8 cellular contexts compared by ENCODE assay signal in genomic region chr21:41953831-41954653, GRCh38. TPM values are rescaled to one million over a fixed set of nuclear protein-coding genes. Genes with fewer than 3 reads are reported as not detected.
DNase-seq lines count a peak whose midpoint lies in the region; ATAC-seq, FAIRE-seq and TF ChIP-seq lines count a peak whose summit lies in the region.

C2CD2 (minus strand) TSS chr21:41954018; CDS start chr21:41953648, 370 bp downstream.

- H3K4me3 ChIP-seq in keratinocyte (ENCODE audit: control insufficient read depth in 2 of 3, extremely low read depth in 1 of 3, insufficient read depth in 2 of 3, low read depth in 1 of 3, low read length in 3 of 3): peak within 1 kb of the TSS; percentile 65 to 80 (median 77)
- peak within 1 kb of the TSS; percentile 58 for H3K4me3 ChIP-seq in smooth muscle cell

- H4K20me1 ChIP-seq in keratinocyte (ENCODE audit: control insufficient read depth, extremely low read depth, insufficient read depth, low read length): no peaks in the 10 kb centered on the region
- peaks cover 4% of the 10 kb centered on the region for H4K20me1 ChIP-seq in smooth muscle cell (ENCODE audit: low read depth)

- dilution Hi-C loops in keratinocyte (cut with MboI; ENCODE audit: extremely low pct_ligation_motif_present, low sequenced_read_pairs): no loop called here

- H3K9me3 ChIP-seq in keratinocyte (ENCODE audit: control insufficient read depth, low read depth, low read length) (no peaks in the 10 kb centered on the region), smooth muscle cell (replicated peaks; ENCODE audit: low read depth) (no peaks in the 10 kb centered on the region)

- peaks cover 43% of the 10 kb centered on the region for H3K79me2 ChIP-seq in keratinocyte (ENCODE audit: control insufficient read depth, insufficient read depth, low read length)
- H3K79me2 ChIP-seq in smooth muscle cell (ENCODE audit: low read depth): no peaks in the 10 kb centered on the region

- H3K27ac ChIP-seq in keratinocyte (ENCODE audit: control insufficient read depth, insufficient read depth, low read length) (peak within 1 kb of the TSS; percentile 63), smooth muscle cell (ENCODE audit: low read depth) (no peak within 1 kb of the TSS)

- H3K36me3 ChIP-seq in keratinocyte (ENCODE audit: control insufficient read depth in 2 of 2, extremely low read depth in 1 of 2, insufficient read depth in 2 of 2, low read length in 2 of 2) (peaks cover 0 to 3% of the 10 kb centered on the region in 2 experiments), smooth muscle cell (ENCODE audit: low read depth) (no peaks in the 10 kb centered on the region)

- no peaks in the 10 kb centered on the region for H3K9me3 Mint-ChIP-seq in central memory CD8-positive, alpha-beta T cell

- H3K27me3 ChIP-seq in keratinocyte (ENCODE audit: control insufficient read depth, extremely low read depth, insufficient read depth, low read length) (no peaks in the 10 kb centered on the region), smooth muscle cell (ENCODE audit: low read depth) (no peaks in the 10 kb centered on the region)

- DNase-seq in activated CD4-positive, alpha-beta T cell treated with anti-CD3 and anti-CD28 coated beads for 48 hours: peak; percentile 38
- no peak for DNase-seq in activated CD4-positive, alpha-beta T cell treated with anti-CD3 and anti-CD28 coated beads for 1 hour
- peak; percentile 74 for DNase-seq in RPMI7951 (ENCODE audit: low read depth)
- DNase-seq in central memory CD8-positive, alpha-beta T cell (ENCODE audit: low spot score in 2 of 2): no peak
- DNase-seq in keratinocyte (ENCODE audit: low read depth, low spot score): peak; percentile 74
- DNase-seq in smooth muscle cell (lab: John Stamatoyannopoulos, UW; ENCODE audit: unreplicated experiment): peak; percentile 63

- H3K4me3 Mint-ChIP-seq in central memory CD8-positive, alpha-beta T cell: peak within 1 kb of the TSS; percentile 12

- peaks cover 37% of the 10 kb centered on the region for H3K27me3 Mint-ChIP-seq in central memory CD8-positive, alpha-beta T cell

- peaks cover 3% of the 10 kb centered on the region for H3K9me1 ChIP-seq in keratinocyte (ENCODE audit: control insufficient read depth, extremely low read depth, insufficient read depth, low read length)

- no peak for FAIRE-seq in keratinocyte (lab: Jason Lieb, UNC)

- ATAC-seq in HG02759 (IDR thresholded peaks at IDR 0.05; ENCODE audit: unreplicated experiment): peak; percentile 65
- peak; percentile 24 for ATAC-seq in central memory CD8-positive, alpha-beta T cell (replicated peaks; ENCODE audit: extremely low read depth, poor library complexity, severe bottlenecking)
- ATAC-seq in GM21737 (IDR thresholded peaks at IDR 0.05; ENCODE audit: unreplicated experiment): no peak

- peaks cover 19% of the 10 kb centered on the region for H3F3A ChIP-seq in smooth muscle cell (ENCODE audit: low read depth)

- H3K4me1 ChIP-seq in keratinocyte (ENCODE audit: control insufficient read depth, extremely low read depth, insufficient read depth, low read length) (peaks cover 38% of the 10 kb centered on the region), smooth muscle cell (ENCODE audit: low read depth) (peaks cover 21% of the 10 kb centered on the region)

- no peak for TF ChIP-seq CTCF in keratinocyte (optimal IDR thresholded peaks at IDR 0.05 in 1 of 3, IDR thresholded peaks at IDR 0.05 in 1 of 3, conservative IDR thresholded peaks at IDR 0.05 in 1 of 3; ENCODE audit: extremely low read depth in 1 of 3, insufficient read depth in 2 of 3, low read length in 3 of 3)
- no peak for TF ChIP-seq CTCF in smooth muscle cell (IDR thresholded peaks at IDR 0.05; ENCODE audit: borderline replicate concordance, insufficient read depth, poor library complexity, severe bottlenecking)

- no peak within 1 kb of the TSS for H3K27ac Mint-ChIP-seq in central memory CD8-positive, alpha-beta T cell (ENCODE audit: low read depth)

- peak within 1 kb of the TSS; percentile 78 for H3K9ac ChIP-seq in keratinocyte (ENCODE audit: control insufficient read depth, extremely low read depth, insufficient read depth, low read length)
- no peak within 1 kb of the TSS for H3K9ac ChIP-seq in smooth muscle cell (ENCODE audit: low read depth)

- WGBS in smooth muscle cell (ENCODE audit: low lambda C conversion rate): 15% methylated on average over 26 of the region's 85 CpGs

- H2AFZ ChIP-seq in keratinocyte (ENCODE audit: control insufficient read depth, low read length) (peak within 1 kb of the TSS; percentile 43), smooth muscle cell (ENCODE audit: low read depth) (peak within 1 kb of the TSS; percentile 79)

- H3K36me3 Mint-ChIP-seq in central memory CD8-positive, alpha-beta T cell (ENCODE audit: insufficient read depth): peaks cover 4% of the 10 kb centered on the region

- H3K4me2 ChIP-seq in keratinocyte (ENCODE audit: control insufficient read depth, extremely low read depth, insufficient read depth, low read depth, low read length) (peak within 1 kb of the TSS; percentile 92), smooth muscle cell (peak within 1 kb of the TSS; percentile 92)

- H3K4me1 Mint-ChIP-seq in central memory CD8-positive, alpha-beta T cell: no peaks in the 10 kb centered on the region

RNA-seq across cellular contexts. Expression of gene C2CD2, which starts in this region (rescaled TPM):
- total RNA-seq in RPMI7951 (2014; rRNA removed; shearing (Covaris generic)): 18.5 and 18.8 TPM in 2 replicates
- polyA plus RNA-seq in keratinocyte: 31.9 to 53.3 TPM (median 39.9 TPM) in 3 replicates
- polyA plus RNA-seq in keratinocyte (2011; ENCODE audit: low read depth): 5.3 TPM
- polyA plus RNA-seq in keratinocyte (2011; cell fraction: cytosol; rRNA removed): 18.9 and 22.5 TPM in 2 replicates
- 63.6 and 69.3 TPM in 2 replicates for polyA plus RNA-seq in keratinocyte (2011; cell fraction: nucleus; rRNA removed)
- 10.2 and 34.7 TPM in 2 replicates for polyA plus RNA-seq in keratinocyte (2012; ENCODE audit: low replicate concordance)
- 82.9 to 226 TPM (median 112 TPM) in 3 replicates for polyA minus RNA-seq in keratinocyte
- polyA minus RNA-seq in keratinocyte (2011; cell fraction: cytosol; rRNA and poly(A)+ RNA removed): 41.6 TPM
- 71.8 and 103 TPM in 2 replicates for polyA minus RNA-seq in keratinocyte (2011; cell fraction: nucleus; rRNA and poly(A)+ RNA removed)
- 6.1 and 6.2 TPM in 2 replicates for total RNA-seq in smooth muscle cell
- 3.4 and 4.2 TPM in 2 replicates for polyA plus RNA-seq in smooth muscle cell

Comparison
In these comparisons a context has a peak if more than half of its experiments do, and no peak if none do; other contexts are left out.
1. DNase-seq: peak in activated CD4-positive, alpha-beta T cell treated with anti-CD3 and anti-CD28 coated beads for 48 hours (single experiment), RPMI7951 (single experiment), keratinocyte (single experiment) and smooth muscle cell (single experiment); none in activated CD4-positive, alpha-beta T cell treated with anti-CD3 and anti-CD28 coated beads for 1 hour (single experiment) and central memory CD8-positive, alpha-beta T cell (0 of 2).